ENCODE assay signal across 20 cellular contexts in the genomic region with DNA sequence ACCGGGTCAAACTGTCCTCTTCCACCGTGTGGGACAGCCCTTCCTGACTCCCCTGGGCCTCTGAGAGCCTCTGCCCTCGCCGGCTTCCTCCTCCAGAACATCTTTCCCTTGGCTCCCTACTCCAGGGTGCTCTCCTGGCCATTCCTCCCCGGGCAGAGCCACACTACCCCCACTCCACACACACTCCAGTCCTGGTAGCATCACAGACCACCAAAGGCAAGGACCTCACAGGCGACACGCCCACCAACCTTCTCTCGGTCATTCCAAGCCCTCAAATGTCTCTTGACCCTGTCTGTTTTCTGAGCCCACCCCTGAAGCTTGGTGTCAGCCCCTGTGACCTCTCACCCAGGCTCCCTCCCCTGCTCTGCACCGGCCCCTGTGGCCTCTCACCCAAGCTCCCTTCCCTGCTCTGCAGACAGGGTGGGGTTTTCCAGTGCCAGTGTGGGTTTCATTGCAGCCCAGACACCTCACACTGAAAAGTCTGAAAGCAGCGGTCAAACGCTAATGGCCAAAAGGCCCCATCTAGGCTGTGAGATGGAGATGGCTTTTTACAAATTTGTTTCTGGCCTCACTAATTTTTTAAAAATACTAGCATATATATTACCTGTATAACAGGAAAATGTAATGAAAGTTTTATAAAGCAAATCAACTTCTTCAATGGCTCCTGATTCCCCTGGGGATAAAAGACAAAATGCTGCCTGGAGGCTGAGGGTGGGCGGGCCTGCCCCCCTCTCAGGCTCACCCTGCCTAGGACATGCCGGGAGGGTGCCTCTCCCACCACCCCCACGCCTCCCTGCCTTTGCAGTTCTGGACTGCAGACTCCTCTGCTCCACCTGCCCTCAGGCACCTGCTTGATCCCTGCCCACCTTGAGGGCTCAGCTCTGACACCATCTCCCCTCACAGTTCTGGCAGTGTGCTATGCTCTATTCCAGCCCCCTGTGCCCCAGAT. TPM values are rescaled to one million over a fixed set of nuclear protein-coding genes. Genes with fewer than 3 reads are reported as not detected.
DNase-seq lines count a peak whose midpoint lies in the region; ATAC-seq and TF ChIP-seq lines count a peak whose summit lies in the region.
"Had no signal": no experiment of that assay in that cellular context is flagged by ENCODE, and none has a peak within 500 bp of the region (broad histone marks: within the 10 kb centered on the region; RNA-seq: fewer than 3 reads in every experiment).

No MANE protein-coding gene starts in this region.

- no peak for ATAC-seq in activated CD8-positive, alpha-beta T cell treated with anti-CD3 and anti-CD28 coated beads, Interleukin-2, amount 10 ng/mL, durations not matched to agents 7 days and 5 days
- no peak for ATAC-seq in activated CD8-positive, alpha-beta T cell treated with anti-CD3 and anti-CD28 coated beads for 36 hours
- no peak for ATAC-seq in GM21825 (IDR thresholded peaks at IDR 0.05; ENCODE audit: unreplicated experiment)
- ATAC-seq in upper lobe of left lung (ENCODE audit: low FRiP score in 2 of 2): no peak
- ATAC-seq: Panc1 had no signal

- H3K27ac ChIP-seq in HEK293 (ENCODE audit: extremely low read depth, low read depth, low read length) (no peak overlapping the region), neural progenitor cell (no peak overlapping the region), upper lobe of left lung (no peak overlapping the region), RWPE1 (no peak overlapping the region)

- peaks cover 100% of the 10 kb centered on the region for H3K27me3 ChIP-seq in neural progenitor cell
- H3K27me3 ChIP-seq in upper lobe of left lung: peaks cover 0 to 81% (median 52%) of the 10 kb centered on the region in 4 donors

- H3K9me3 Mint-ChIP-seq in activated CD8-positive, alpha-beta T cell treated with anti-CD3 and anti-CD28 coated beads, Interleukin-2, amount 10 ng/mL, durations not matched to agents 7 days and 5 days (ENCODE audit: insufficient read depth): no peaks in the 10 kb centered on the region
- H3K9me3 Mint-ChIP-seq in activated CD8-positive, alpha-beta T cell treated with anti-CD3 and anti-CD28 coated beads for 36 hours: no peaks in the 10 kb centered on the region
- no peaks in the 10 kb centered on the region for H3K9me3 Mint-ChIP-seq in neural progenitor cell

- H3F3A ChIP-seq in neural progenitor cell (ENCODE audit: low read depth): peaks cover 3% of the 10 kb centered on the region

- peaks cover 39% of the 10 kb centered on the region for H3K27me3 Mint-ChIP-seq in activated CD8-positive, alpha-beta T cell treated with anti-CD3 and anti-CD28 coated beads, Interleukin-2, amount 10 ng/mL, durations not matched to agents 7 days and 5 days (ENCODE audit: low read depth)
- peaks cover 47% of the 10 kb centered on the region for H3K27me3 Mint-ChIP-seq in activated CD8-positive, alpha-beta T cell treated with anti-CD3 and anti-CD28 coated beads for 36 hours
- H3K27me3 Mint-ChIP-seq in neural progenitor cell (ENCODE audit: insufficient read depth, low read depth): peaks cover 72% of the 10 kb centered on the region

- 34 to 37% methylated on average over 14 of the region's 14 CpGs for WGBS in upper lobe of left lung, 2 donors

- H3K4me2 ChIP-seq in neural progenitor cell: no peak overlapping the region
- H3K4me2 ChIP-seq: SK-N-SH had no signal

- peaks cover 33% of the 10 kb centered on the region for H4K20me1 ChIP-seq in neural progenitor cell (ENCODE audit: low read depth)

- no peak overlapping the region for H2AFZ ChIP-seq in neural progenitor cell (replicated peaks)

- peak overlapping the region; percentile 24 for H3K27ac Mint-ChIP-seq in activated CD8-positive, alpha-beta T cell treated with anti-CD3 and anti-CD28 coated beads, Interleukin-2, amount 10 ng/mL, durations not matched to agents 7 days and 5 days
- no peak overlapping the region for H3K27ac Mint-ChIP-seq in activated CD8-positive, alpha-beta T cell treated with anti-CD3 and anti-CD28 coated beads for 36 hours
- peak overlapping the region; percentile 67 for H3K27ac Mint-ChIP-seq in neural progenitor cell

- intact Hi-C loops in activated CD8-positive, alpha-beta T cell treated with anti-CD3 and anti-CD28 coated beads for 36 hours (cut with micrococcal nuclease): no loop called here

- H3K4me3 Mint-ChIP-seq in activated CD8-positive, alpha-beta T cell treated with anti-CD3 and anti-CD28 coated beads, Interleukin-2, amount 10 ng/mL, durations not matched to agents 7 days and 5 days: no peak overlapping the region
- H3K4me3 Mint-ChIP-seq in activated CD8-positive, alpha-beta T cell treated with anti-CD3 and anti-CD28 coated beads for 36 hours: no peak overlapping the region
- no peak overlapping the region for H3K4me3 Mint-ChIP-seq in neural progenitor cell

- H3K79me2 ChIP-seq in neural progenitor cell (ENCODE audit: low read depth): no peaks in the 10 kb centered on the region

- CTCF ChIA-PET in activated CD8-positive, alpha-beta T cell treated with anti-CD3 and anti-CD28 coated beads, Interleukin-2, amount 10 ng/mL, durations not matched to agents 7 days and 5 days (lab: Charles Lee): no interaction called here
- CTCF ChIA-PET in activated CD8-positive, alpha-beta T cell treated with anti-CD3 and anti-CD28 coated beads for 36 hours (lab: Charles Lee): no interaction called here
- CTCF ChIA-PET in HEK293 (lab: Yijun Ruan, JAX) (no interaction called here), RWPE1 (lab: Yijun Ruan, JAX) (interaction anchor here (0.7 kb wide), 1 partner anchor 67 kb away, joined by 3 read pairs; no protein-coding TSS in a partner anchor)

- H3K4me3 ChIP-seq in HEK293 (ENCODE audit: low read depth, low read length): no peak overlapping the region
- no peak overlapping the region for H3K4me3 ChIP-seq in neural progenitor cell
- H3K4me3 ChIP-seq in upper lobe of left lung: no peak overlapping the region

- no peak overlapping the region for H3K9ac ChIP-seq in neural progenitor cell
- H3K9ac ChIP-seq: SK-N-SH had no signal

- TF ChIP-seq CTCF in activated CD8-positive, alpha-beta T cell treated with anti-CD3 and anti-CD28 coated beads for 36 hours (IDR thresholded peaks at IDR 0.05): no peak
- TF ChIP-seq CTCF in HEK293 (tag by site-specific recombination; IDR thresholded peaks at IDR 0.05) (no peak), neural progenitor cell (IDR thresholded peaks at IDR 0.05) (no peak), upper lobe of left lung (IDR thresholded peaks at IDR 0.05) (no peak), RWPE1 (conservative IDR thresholded peaks at IDR 0.05; ENCODE audit: low read depth) (no peak)

- DNase-seq in activated CD8-positive, alpha-beta T cell treated with anti-CD3 and anti-CD28 coated beads, Interleukin-2, amount 10 ng/mL, durations not matched to agents 7 days and 5 days: no peak
- no peak for DNase-seq in activated CD8-positive, alpha-beta T cell treated with anti-CD3 and anti-CD28 coated beads for 36 hours
- DNase-seq in RPMI8226 (peak; percentile 76), neural progenitor cell (ENCODE audit: low spot score) (no peak), upper lobe of left lung (no peak), RWPE1 (ENCODE audit: low spot score) (no peak)
- DNase-seq: 8988T, Caco-2, Kasumi-1, NCI-H1417 treated with DMSO at 0.1 percent for 48 hours, NCI-H1930, NCI-H2171, NCI-H748 treated with DMSO at 0.1 percent for 48 hours, SK-N-SH had no signal

- H3K4me1 ChIP-seq in HEK293 (ENCODE audit: control insufficient read depth, insufficient read depth, low read length) (no peaks in the 10 kb centered on the region), neural progenitor cell (peaks cover 8% of the 10 kb centered on the region), upper lobe of left lung (peaks cover 21 to 43% (median 30%) of the 10 kb centered on the region in 4 donors)
- H3K4me1 ChIP-seq: Caco-2 had no signal

- no peak for TF ChIP-seq POLR2A in upper lobe of left lung (IDR thresholded peaks at IDR 0.05)

- H3K36me3 Mint-ChIP-seq in activated CD8-positive, alpha-beta T cell treated with anti-CD3 and anti-CD28 coated beads, Interleukin-2, amount 10 ng/mL, durations not matched to agents 7 days and 5 days (ENCODE audit: low read depth): no peaks in the 10 kb centered on the region
- H3K36me3 Mint-ChIP-seq in activated CD8-positive, alpha-beta T cell treated with anti-CD3 and anti-CD28 coated beads for 36 hours (ENCODE audit: low read depth): no peaks in the 10 kb centered on the region
- peaks cover 1% of the 10 kb centered on the region for H3K36me3 Mint-ChIP-seq in neural progenitor cell

- no peak for TF ChIP-seq EP300 in upper lobe of left lung (IDR thresholded peaks at IDR 0.05)

- POLR2A ChIA-PET in activated CD8-positive, alpha-beta T cell treated with anti-CD3 and anti-CD28 coated beads, Interleukin-2, amount 10 ng/mL, durations not matched to agents 7 days and 5 days (lab: Charles Lee): interaction anchor here (1.2 kb wide), 1 partner anchor 30 kb away, joined by 3 read pairs; no protein-coding TSS in a partner anchor
- POLR2A ChIA-PET in activated CD8-positive, alpha-beta T cell treated with anti-CD3 and anti-CD28 coated beads for 36 hours (lab: Charles Lee): interaction anchor here (2.1 kb wide), 1 partner anchor 13 kb away, joined by 6 read pairs; the partner anchor contains the start of gene TMEM210
- POLR2A ChIA-PET in HEK293 (lab: Yijun Ruan, JAX): interaction anchor here (1.1 to 1.3 kb wide), 2 partner anchors 30 kb away, joined by 3 read pairs; no protein-coding TSS in a partner anchor
- POLR2A ChIA-PET in RWPE1 (lab: Yijun Ruan, JAX; ENCODE audit: low non-redundant PET): no interaction called here

- H3K4me1 Mint-ChIP-seq in activated CD8-positive, alpha-beta T cell treated with anti-CD3 and anti-CD28 coated beads, Interleukin-2, amount 10 ng/mL, durations not matched to agents 7 days and 5 days (ENCODE audit: low read depth): peaks cover 26% of the 10 kb centered on the region
- H3K4me1 Mint-ChIP-seq in activated CD8-positive, alpha-beta T cell treated with anti-CD3 and anti-CD28 coated beads for 36 hours (ENCODE audit: low read depth): peaks cover 18% of the 10 kb centered on the region
- H3K4me1 Mint-ChIP-seq in neural progenitor cell: peaks cover 6% of the 10 kb centered on the region

- H3K36me3 ChIP-seq in HEK293 (ENCODE audit: control insufficient read depth in 2 of 2, insufficient read depth in 1 of 2, low read length in 2 of 2) (no peaks in the 10 kb centered on the region), neural progenitor cell (no peaks in the 10 kb centered on the region), upper lobe of left lung (no peaks in the 10 kb centered on the region)

- H3K9me3 ChIP-seq in HEK293 (ENCODE audit: control insufficient read depth, insufficient read depth, low read depth, low read length) (no peaks in the 10 kb centered on the region), neural progenitor cell (ENCODE audit: low read depth) (no peaks in the 10 kb centered on the region), upper lobe of left lung (no peaks in the 10 kb centered on the region)
- H3K9me3 ChIP-seq: Caco-2, SK-N-SH had no signal

RNA-seq across cellular contexts. Expression of gene LRRC26, which starts 10.5 kb away (rescaled TPM):
- not detected for total RNA-seq in activated CD8-positive, alpha-beta T cell treated with anti-CD3 and anti-CD28 coated beads, Interleukin-2, amount 10 ng/mL, durations not matched to agents 7 days and 5 days
- not detected for total RNA-seq in activated CD8-positive, alpha-beta T cell treated with anti-CD3 and anti-CD28 coated beads for 36 hours
- total RNA-seq in neural progenitor cell (ENCODE audit: low replicate concordance) (0.59 TPM in 1 of 2 replicates, not detected in the other), upper lobe of left lung (1 to 10 TPM in 3 of 6 donors, under 1 TPM in 1, not detected in 2; 0.46 to 6.3 (median 1.7) TPM)
- total RNA-seq: NCI-H460; T-helper 1 cell treated with Interleukin-12 subunit alpha and Interleukin-12 subunit beta and Interleukin-4 antibody, amounts not matched to agents 30 ng/mL and 1 ng/mL, for 36 hours had no signal

RNA-seq across cellular contexts. Expression of gene TMEM210, which starts 12.5 kb away (rescaled TPM):
- total RNA-seq in activated CD8-positive, alpha-beta T cell treated with anti-CD3 and anti-CD28 coated beads, Interleukin-2, amount 10 ng/mL, durations not matched to agents 7 days and 5 days: under 1 TPM; 0.29 to 0.32 TPM
- not detected for total RNA-seq in activated CD8-positive, alpha-beta T cell treated with anti-CD3 and anti-CD28 coated beads for 36 hours
- total RNA-seq in neural progenitor cell (ENCODE audit: low replicate concordance) (not detected in 2 replicates), upper lobe of left lung (not detected)
- total RNA-seq: Caco-2; H4; NCI-H460; T-helper 1 cell treated with Interleukin-12 subunit alpha and Interleukin-12 subunit beta and Interleukin-4 antibody, amounts not matched to agents 30 ng/mL and 1 ng/mL, for 36 hours had no signal

RNA-seq across cellular contexts. Expression of gene GRIN1, which starts 20.4 kb away (rescaled TPM):
- not detected for total RNA-seq in activated CD8-positive, alpha-beta T cell treated with anti-CD3 and anti-CD28 coated beads, Interleukin-2, amount 10 ng/mL, durations not matched to agents 7 days and 5 days
- not detected for total RNA-seq in activated CD8-positive, alpha-beta T cell treated with anti-CD3 and anti-CD28 coated beads for 36 hours
- total RNA-seq in neural progenitor cell (ENCODE audit: low replicate concordance) (0.03 TPM in 1 of 2 replicates, not detected in the other), upper lobe of left lung (1 to 10 TPM in 1 of 6 donors, under 1 TPM in 2, not detected in 3; 0.17 to 2.1 (median 0.49) TPM)
- total RNA-seq: H4, NCI-H460 had no signal

RNA-seq across cellular contexts. Expression of gene ANAPC2, which starts 29.0 kb away (rescaled TPM):
- total RNA-seq in activated CD8-positive, alpha-beta T cell treated with anti-CD3 and anti-CD28 coated beads, Interleukin-2, amount 10 ng/mL, durations not matched to agents 7 days and 5 days: 10 to 100 TPM; 60.2 to 64.1 TPM
- 10 to 100 TPM; 38.6 to 39.6 TPM for total RNA-seq in activated CD8-positive, alpha-beta T cell treated with anti-CD3 and anti-CD28 coated beads for 36 hours
- 18.9 and 30.9 TPM in 2 replicates for total RNA-seq in neural progenitor cell (ENCODE audit: low replicate concordance)
- 100 to 1,000 TPM in 1 of 6 donors, 10 to 100 TPM in 5; 31.9 to 174 (median 67.3) TPM for total RNA-seq in upper lobe of left lung

RNA-seq across cellular contexts. Expression of gene SSNA1, which starts 29.1 kb away (rescaled TPM):
- total RNA-seq in activated CD8-positive, alpha-beta T cell treated with anti-CD3 and anti-CD28 coated beads, Interleukin-2, amount 10 ng/mL, durations not matched to agents 7 days and 5 days: 10 to 100 TPM; 88.2 to 90.0 TPM
- 10 to 100 TPM; 53.3 to 58.4 TPM for total RNA-seq in activated CD8-positive, alpha-beta T cell treated with anti-CD3 and anti-CD28 coated beads for 36 hours
- total RNA-seq in neural progenitor cell (ENCODE audit: low replicate concordance): 27.9 and 69.8 TPM in 2 replicates
- 100 to 1,000 TPM in 1 of 6 donors, 10 to 100 TPM in 5; 39.8 to 110 (median 73.0) TPM for total RNA-seq in upper lobe of left lung
